In the genomic region with DNA sequence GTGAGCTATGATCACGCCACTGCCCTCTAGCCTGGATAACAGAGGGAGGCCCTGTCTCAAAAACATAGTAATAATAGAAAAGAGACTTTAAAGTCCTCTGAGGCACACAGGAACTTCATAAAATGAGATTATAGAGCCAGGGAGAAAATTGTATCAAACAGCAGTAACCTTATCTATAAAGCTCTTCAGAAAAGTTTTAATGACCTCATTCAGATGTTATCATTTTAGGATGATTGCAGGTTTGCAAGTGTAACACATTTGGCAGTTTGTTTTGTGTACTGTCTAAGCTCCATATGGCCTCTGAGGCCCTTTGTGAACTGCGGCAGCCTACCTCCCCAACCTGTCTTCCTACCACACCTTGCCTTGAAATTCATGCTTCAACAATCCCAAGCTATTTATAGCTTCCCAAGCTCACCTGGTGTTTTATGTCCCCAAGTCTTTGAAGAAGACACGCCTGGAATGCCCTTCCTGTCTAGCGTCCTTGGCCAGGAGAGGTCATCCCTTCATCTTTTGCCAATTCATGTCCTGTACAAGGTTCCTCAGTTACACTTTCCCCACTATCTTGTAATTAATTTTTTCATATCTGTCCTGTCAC, we compare ENCODE assay signal across 25 cellular contexts. TPM values are rescaled to one million over a fixed set of nuclear protein-coding genes. Genes with fewer than 3 reads are reported as not detected.
DNase-seq lines count a peak whose midpoint lies in the region; ATAC-seq and TF ChIP-seq lines count a peak whose summit lies in the region.
"Had no signal": no experiment of that assay in that cellular context is flagged by ENCODE, and none has a peak within 500 bp of the region (broad histone marks: within the 10 kb centered on the region; RNA-seq: fewer than 3 reads in every experiment).

No MANE protein-coding gene starts in this region.

- H3K9me3 ChIP-seq in esophagus (ENCODE audit: control insufficient read depth in 2 of 2, insufficient read depth in 1 of 2, low read depth in 1 of 2, low read length in 1 of 2) = no peaks in the 10 kb centered on the region
- H3K9me3 ChIP-seq in parathyroid adenoma (ENCODE audit: control insufficient read depth, low read length) = no peaks in the 10 kb centered on the region
- H3K9me3 ChIP-seq: sigmoid colon, tibial artery had no signal

- H3K36me3 ChIP-seq in esophagus (ENCODE audit: control insufficient read depth in 2 of 2, insufficient read depth in 2 of 2, low read length in 1 of 2) = no peaks in the 10 kb centered on the region
- H3K36me3 ChIP-seq in parathyroid adenoma (ENCODE audit: control insufficient read depth, insufficient read depth, low read length) = no peaks in the 10 kb centered on the region
- H3K36me3 ChIP-seq: sigmoid colon, tibial artery had no signal

- WGBS in esophagus, 2 donors = 54 to 55% methylated on average over 4 of the region's 4 CpGs

- no peak for TF ChIP-seq CTCF in parathyroid adenoma (IDR thresholded peaks at IDR 0.05)

- H3K4me3 ChIP-seq in esophagus (ENCODE audit: low read depth in 1 of 2, low read length in 2 of 2) (no peak overlapping the region), parathyroid adenoma (ENCODE audit: low read depth, low read length) (no peak overlapping the region)
- H3K4me3 ChIP-seq: sigmoid colon, tibial artery had no signal

- no peak overlapping the region for H3K9ac ChIP-seq in parathyroid adenoma

- no peak for ATAC-seq in GM21515 (IDR thresholded peaks at IDR 0.05; ENCODE audit: unreplicated experiment)
- ATAC-seq in HG02571 (IDR thresholded peaks at IDR 0.05; ENCODE audit: unreplicated experiment) = no peak
- ATAC-seq in GM18909 (IDR thresholded peaks at IDR 0.05; ENCODE audit: poor library complexity, unreplicated experiment) = no peak
- ATAC-seq: activated CD4-positive, CD25-positive, alpha-beta regulatory T cell treated with anti-CD3 and anti-CD28 coated beads, Interleukin-2, amount 50 U/mL, for 24 hours; activated CD8-positive, alpha-beta T cell treated with anti-CD3 and anti-CD28 coated beads for 36 hours; Panc1; T-cell had no signal

- peak overlapping the region; percentile 25 for H2AFZ ChIP-seq in parathyroid adenoma

- no peaks in the 10 kb centered on the region for H3K4me1 ChIP-seq in esophagus (ENCODE audit: control insufficient read depth in 2 of 2, insufficient read depth in 2 of 2, low read length in 1 of 2)
- peaks cover 7% of the 10 kb centered on the region for H3K4me1 ChIP-seq in parathyroid adenoma
- H3K4me1 ChIP-seq: sigmoid colon, tibial artery had no signal

- in situ Hi-C loops in G401 (cut with HindIII; ENCODE audit: low sequenced_read_pairs) = no loop called here

- H3K4me2 ChIP-seq in parathyroid adenoma (ENCODE audit: low read length) = peak overlapping the region; percentile 50

- peak; percentile 14 for DNase-seq in G401 (ENCODE audit: low spot score)
- peak; percentile 60 for DNase-seq in NCI-H2171 (lab: John Stamatoyannopoulos, UW)
- DNase-seq: activated CD8-positive, alpha-beta T cell treated with anti-CD3 and anti-CD28 coated beads for 36 hours; activated naive CD8-positive, alpha-beta T cell treated with anti-CD3 and anti-CD28 coated beads, Interleukin-2, amount 10 ng/mL, durations not matched to agents 7 days and 5 days; effector CD4-positive, alpha-beta T cell; midbrain; NCI-H1092; NCI-H187 treated with DMSO at 0.1 percent for 48 hours; NCI-H2227 treated with DMSO at 0.1 percent for 48 hours; NK-92 treated with Interleukin-12 subunit alpha and Interleukin-12 subunit beta, amount 100 ng/mL, for 24 hours; posterior cingulate gyrus; SIG-M5; sigmoid colon; stimulated activated CD4-positive, alpha-beta T cell treated with anti-CD3 and anti-CD28 coated beads, Interleukin-15, amount 100 ng/mL, for 24 hours; T-cell; tibial artery had no signal

- H3K27me3 ChIP-seq in esophagus (ENCODE audit: control insufficient read depth in 1 of 2, insufficient read depth in 2 of 2, low read length in 2 of 2) (no peaks in the 10 kb centered on the region), parathyroid adenoma (ENCODE audit: control insufficient read depth, insufficient read depth, low read length) (no peaks in the 10 kb centered on the region)
- H3K27me3 ChIP-seq: sigmoid colon, tibial artery had no signal

- no peaks in the 10 kb centered on the region for H3K79me2 ChIP-seq in parathyroid adenoma

- H3K27ac ChIP-seq in esophagus (ENCODE audit: low read depth in 2 of 2, low read length in 1 of 2) (peak overlapping the region; percentile 12 to 78), parathyroid adenoma (peak overlapping the region; percentile 75)
- H3K27ac ChIP-seq: sigmoid colon, tibial artery had no signal

RNA-seq across cellular contexts. Expression of gene AKNAD1, which starts 8.5 kb away (rescaled TPM):
- total RNA-seq in G401 (2014; rRNA removed; shearing (Covaris generic)) = not detected in 2 replicates
- polyA plus RNA-seq in esophagus = 1 to 10 TPM in 1 of 2 donors, under 1 TPM in 1; 0.98 to 3.3 TPM
- total RNA-seq: activated CD8-positive, alpha-beta T cell treated with anti-CD3 and anti-CD28 coated beads for 36 hours; activated naive CD8-positive, alpha-beta T cell treated with anti-CD3 and anti-CD28 coated beads, Interleukin-2, amount 10 ng/mL, durations not matched to agents 7 days and 5 days; liver; T-cell had no signal
- polyA plus RNA-seq: liver, neural cell had no signal

RNA-seq across cellular contexts. Expression of gene GPSM2, which starts 11.4 kb away (rescaled TPM):
- total RNA-seq in G401 (2014; rRNA removed; shearing (Covaris generic)) = 28.2 and 29.3 TPM in 2 replicates
- polyA plus RNA-seq in esophagus = 10 to 100 TPM; 30.3 to 40.8 TPM
